ENCODE assay signal across 8 cellular contexts in the genomic region with DNA sequence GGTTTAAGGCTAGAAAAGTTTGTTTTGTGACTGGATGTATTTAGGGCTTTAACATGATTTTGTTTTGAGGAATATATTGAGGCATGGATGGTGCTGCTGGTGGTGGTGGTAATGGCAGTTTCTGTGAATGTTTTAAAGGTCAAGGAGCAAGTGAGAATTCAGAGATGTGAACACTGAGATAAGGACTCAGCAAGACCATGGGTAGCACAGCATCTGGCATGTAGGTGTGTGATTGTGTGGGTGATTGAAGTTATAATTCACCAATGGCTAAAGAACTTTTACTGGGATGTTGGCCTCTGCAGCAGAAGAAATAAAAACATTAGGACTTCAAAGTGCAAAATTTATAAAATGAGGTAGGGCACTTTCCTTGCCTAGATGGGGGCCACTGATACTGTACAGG.
A peak's percentile ranks its signal among the peaks of the same experiment; 100 is the strongest.
DNase-seq lines count a peak whose midpoint lies in the region; ATAC-seq lines count a peak whose summit lies in the region.

No MANE protein-coding gene starts in this region.

- CTCF ChIA-PET in activated CD4-positive, alpha-beta T cell treated with anti-CD3 and anti-CD28 coated beads, Interleukin-2, amount 10 ng/mL, durations not matched to agents 7 days and 5 days (lab: Charles Lee): interaction anchor here (0.6 to 1.4 kb wide), 3 partner anchors 9 to 392 kb away, joined by 3 read pairs; no protein-coding TSS in a partner anchor

- H3K27ac ChIP-seq in iPS-20b (ENCODE audit: low read length): peak overlapping the region; percentile 18
- H3K27ac ChIP-seq in temporal lobe (ENCODE audit: low read depth, low read length): peak overlapping the region; percentile 91

- peak overlapping the region; percentile 37 for H3K27ac Mint-ChIP-seq in activated CD4-positive, alpha-beta T cell treated with anti-CD3 and anti-CD28 coated beads, Interleukin-2, amount 10 ng/mL, durations not matched to agents 7 days and 5 days
- peak overlapping the region; percentile 68 for H3K27ac Mint-ChIP-seq in activated T-helper 2 cell treated with anti-CD3 and anti-CD28 coated beads, Interferon-gamma antibody, Interleukin-2, Interleukin-4, amounts not matched to agents 10 μg/mL and 5 μg/mL and 100 μg/mL, durations not matched to agents 14 hours and 24 hours and 36 hours

- H3K4me3 ChIP-seq in iPS-20b (ENCODE audit: low read length): peak overlapping the region; percentile 64; the same call in 1 of the 2 replicates

- intact Hi-C loops in activated T-helper 2 cell treated with anti-CD3 and anti-CD28 coated beads, Interferon-gamma antibody, Interleukin-2, Interleukin-4, amounts not matched to agents 10 μg/mL and 5 μg/mL and 100 μg/mL, durations not matched to agents 14 hours and 24 hours and 36 hours (cut with micrococcal nuclease): no loop called here

- H3K4me1 ChIP-seq in iPS-20b (ENCODE audit: insufficient read depth, low read length): peaks cover 44% of the 10 kb centered on the region

- POLR2A ChIA-PET in activated CD4-positive, alpha-beta T cell treated with anti-CD3 and anti-CD28 coated beads, Interleukin-2, amount 10 ng/mL, durations not matched to agents 7 days and 5 days (lab: Charles Lee): no interaction called here

- no peaks in the 10 kb centered on the region for H3K36me3 ChIP-seq in iPS-20b (ENCODE audit: insufficient read depth, low read depth, low read length)

- no peaks in the 10 kb centered on the region for H3K9me3 Mint-ChIP-seq in activated CD4-positive, alpha-beta T cell treated with anti-CD3 and anti-CD28 coated beads, Interleukin-2, amount 10 ng/mL, durations not matched to agents 7 days and 5 days
- H3K9me3 Mint-ChIP-seq in activated T-helper 2 cell treated with anti-CD3 and anti-CD28 coated beads, Interferon-gamma antibody, Interleukin-2, Interleukin-4, amounts not matched to agents 10 μg/mL and 5 μg/mL and 100 μg/mL, durations not matched to agents 14 hours and 24 hours and 36 hours: no peaks in the 10 kb centered on the region

- no peak for ATAC-seq in HG03159 (IDR thresholded peaks at IDR 0.05; ENCODE audit: unreplicated experiment)

- no peaks in the 10 kb centered on the region for H3K27me3 ChIP-seq in iPS-20b (ENCODE audit: insufficient read depth, low read length)

- peaks cover 22% of the 10 kb centered on the region for H3K36me3 Mint-ChIP-seq in activated CD4-positive, alpha-beta T cell treated with anti-CD3 and anti-CD28 coated beads, Interleukin-2, amount 10 ng/mL, durations not matched to agents 7 days and 5 days (ENCODE audit: low read depth)
- H3K36me3 Mint-ChIP-seq in activated T-helper 2 cell treated with anti-CD3 and anti-CD28 coated beads, Interferon-gamma antibody, Interleukin-2, Interleukin-4, amounts not matched to agents 10 μg/mL and 5 μg/mL and 100 μg/mL, durations not matched to agents 14 hours and 24 hours and 36 hours (ENCODE audit: low read depth): peaks cover 33% of the 10 kb centered on the region

- peak overlapping the region; percentile 87; the same call in 1 of the 2 replicates for H3K9ac ChIP-seq in iPS-20b (ENCODE audit: low read depth, low read length)

- in situ Hi-C loops in ACHN (cut with HindIII; ENCODE audit: low pct_ligation_motif_present, low pct_unique_long_range_greater_than_20kb, low sequenced_read_pairs): no loop called here

- DNase-seq in activated CD4-positive, alpha-beta T cell treated with anti-CD3 and anti-CD28 coated beads, Interleukin-2, amount 10 ng/mL, durations not matched to agents 7 days and 5 days: no peak
- DNase-seq in activated CD4-positive, alpha-beta T cell treated with anti-CD3 and anti-CD28 coated beads, Interleukin-2, amount 50 U/mL, for 48 hours: no peak
- no peak for DNase-seq in activated T-helper 2 cell treated with anti-CD3 and anti-CD28 coated beads, Interferon-gamma antibody, Interleukin-2, Interleukin-4, amounts not matched to agents 10 μg/mL and 5 μg/mL and 100 μg/mL, durations not matched to agents 14 hours and 24 hours and 36 hours (ENCODE audit: low spot score)
- no peak for DNase-seq in NCI-H446 (lab: John Stamatoyannopoulos, UW)
- DNase-seq in ACHN: no peak

- no peaks in the 10 kb centered on the region for H3K27me3 Mint-ChIP-seq in activated CD4-positive, alpha-beta T cell treated with anti-CD3 and anti-CD28 coated beads, Interleukin-2, amount 10 ng/mL, durations not matched to agents 7 days and 5 days
- H3K27me3 Mint-ChIP-seq in activated T-helper 2 cell treated with anti-CD3 and anti-CD28 coated beads, Interferon-gamma antibody, Interleukin-2, Interleukin-4, amounts not matched to agents 10 μg/mL and 5 μg/mL and 100 μg/mL, durations not matched to agents 14 hours and 24 hours and 36 hours (ENCODE audit: low read depth): no peaks in the 10 kb centered on the region

- H3K4me1 Mint-ChIP-seq in activated CD4-positive, alpha-beta T cell treated with anti-CD3 and anti-CD28 coated beads, Interleukin-2, amount 10 ng/mL, durations not matched to agents 7 days and 5 days: peaks cover 64% of the 10 kb centered on the region
- peaks cover 60% of the 10 kb centered on the region for H3K4me1 Mint-ChIP-seq in activated T-helper 2 cell treated with anti-CD3 and anti-CD28 coated beads, Interferon-gamma antibody, Interleukin-2, Interleukin-4, amounts not matched to agents 10 μg/mL and 5 μg/mL and 100 μg/mL, durations not matched to agents 14 hours and 24 hours and 36 hours (ENCODE audit: low read depth)

- no peak overlapping the region for H3K4me3 Mint-ChIP-seq in activated CD4-positive, alpha-beta T cell treated with anti-CD3 and anti-CD28 coated beads, Interleukin-2, amount 10 ng/mL, durations not matched to agents 7 days and 5 days
- peak overlapping the region; percentile 9 for H3K4me3 Mint-ChIP-seq in activated T-helper 2 cell treated with anti-CD3 and anti-CD28 coated beads, Interferon-gamma antibody, Interleukin-2, Interleukin-4, amounts not matched to agents 10 μg/mL and 5 μg/mL and 100 μg/mL, durations not matched to agents 14 hours and 24 hours and 36 hours (ENCODE audit: low read depth)

- H3K9me3 ChIP-seq in iPS-20b (ENCODE audit: insufficient read depth, low read depth, low read length): no peaks in the 10 kb centered on the region
